In genomic region chr12:114913871-114914801, GRCh38 we compare ENCODE assay signal across 13 cellular contexts.
A peak's percentile ranks its signal among the peaks of the same experiment; 100 is the strongest.
DNase-seq lines count a peak whose midpoint lies in the region; ATAC-seq, FAIRE-seq and TF ChIP-seq lines count a peak whose summit lies in the region.
"Had no signal": no experiment of that assay in that cellular context is flagged by ENCODE, and none has a peak within 500 bp of the region (broad histone marks: within the 10 kb centered on the region; RNA-seq: fewer than 3 reads in every experiment).

No MANE protein-coding gene starts in this region.

- H3K4me3 ChIP-seq in prostate gland = no peak overlapping the region
- H3K4me3 ChIP-seq: suprapubic skin had no signal

- no peak overlapping the region for H3K27ac Mint-ChIP-seq in activated naive CD4-positive, alpha-beta T cell treated with anti-CD3 and anti-CD28 coated beads, Interleukin-2, amount 10 ng/mL, durations not matched to agents 7 days and 5 days
- H3K27ac Mint-ChIP-seq: activated CD8-positive, alpha-beta memory T cell treated with anti-CD3 and anti-CD28 coated beads, Interleukin-2, amount 10 ng/mL, durations not matched to agents 7 days and 5 days had no signal

- H3K27me3 Mint-ChIP-seq in activated naive CD4-positive, alpha-beta T cell treated with anti-CD3 and anti-CD28 coated beads, Interleukin-2, amount 10 ng/mL, durations not matched to agents 7 days and 5 days = no peaks in the 10 kb centered on the region
- H3K27me3 Mint-ChIP-seq: activated CD8-positive, alpha-beta memory T cell treated with anti-CD3 and anti-CD28 coated beads, Interleukin-2, amount 10 ng/mL, durations not matched to agents 7 days and 5 days had no signal

- peaks cover 4% of the 10 kb centered on the region for H3K4me1 ChIP-seq in prostate gland (replicated peaks)

- peaks cover 9% of the 10 kb centered on the region for H3K9me3 Mint-ChIP-seq in activated naive CD4-positive, alpha-beta T cell treated with anti-CD3 and anti-CD28 coated beads, Interleukin-2, amount 10 ng/mL, durations not matched to agents 7 days and 5 days

- peak; percentile 15 for FAIRE-seq in endometrium (lab: Jason Lieb, UNC)

- WGBS in prostate gland = 14% methylated on average over 10 of the region's 10 CpGs

- H3K4me3 Mint-ChIP-seq in activated naive CD4-positive, alpha-beta T cell treated with anti-CD3 and anti-CD28 coated beads, Interleukin-2, amount 10 ng/mL, durations not matched to agents 7 days and 5 days = no peak overlapping the region
- H3K4me3 Mint-ChIP-seq: activated CD8-positive, alpha-beta memory T cell treated with anti-CD3 and anti-CD28 coated beads, Interleukin-2, amount 10 ng/mL, durations not matched to agents 7 days and 5 days had no signal

- no peak for ATAC-seq in HG03280 (IDR thresholded peaks at IDR 0.05; ENCODE audit: unreplicated experiment)
- ATAC-seq: activated CD8-positive, alpha-beta memory T cell treated with anti-CD3 and anti-CD28 coated beads, Interleukin-2, amount 10 ng/mL, durations not matched to agents 7 days and 5 days had no signal

- H3K4me1 Mint-ChIP-seq in activated naive CD4-positive, alpha-beta T cell treated with anti-CD3 and anti-CD28 coated beads, Interleukin-2, amount 10 ng/mL, durations not matched to agents 7 days and 5 days = no peaks in the 10 kb centered on the region
- H3K4me1 Mint-ChIP-seq: activated CD8-positive, alpha-beta memory T cell treated with anti-CD3 and anti-CD28 coated beads, Interleukin-2, amount 10 ng/mL, durations not matched to agents 7 days and 5 days had no signal

- no peaks in the 10 kb centered on the region for H3K27me3 ChIP-seq in prostate gland (replicated peaks; ENCODE audit: insufficient read depth)
- H3K27me3 ChIP-seq: suprapubic skin had no signal

- no peaks in the 10 kb centered on the region for H3K9me3 ChIP-seq in prostate gland
- H3K9me3 ChIP-seq: Caco-2, suprapubic skin had no signal

- TF ChIP-seq CTCF in prostate gland (IDR thresholded peaks at IDR 0.05) = no peak

- no peaks in the 10 kb centered on the region for H3K36me3 Mint-ChIP-seq in activated naive CD4-positive, alpha-beta T cell treated with anti-CD3 and anti-CD28 coated beads, Interleukin-2, amount 10 ng/mL, durations not matched to agents 7 days and 5 days
- H3K36me3 Mint-ChIP-seq: activated CD8-positive, alpha-beta memory T cell treated with anti-CD3 and anti-CD28 coated beads, Interleukin-2, amount 10 ng/mL, durations not matched to agents 7 days and 5 days had no signal

- no peaks in the 10 kb centered on the region for H3K36me3 ChIP-seq in prostate gland
- H3K36me3 ChIP-seq: suprapubic skin had no signal

- CTCF ChIA-PET in activated naive CD4-positive, alpha-beta T cell treated with anti-CD3 and anti-CD28 coated beads, Interleukin-2, amount 10 ng/mL, durations not matched to agents 7 days and 5 days (lab: Charles Lee) = no interaction called here

- H3K27ac ChIP-seq in prostate gland = peak overlapping the region; percentile 56 to 75
- H3K27ac ChIP-seq: suprapubic skin had no signal

- no peak for TF ChIP-seq POLR2A in prostate gland (IDR thresholded peaks at IDR 0.05)

- intact Hi-C loops in prostate gland (cut with DNase I) = loop anchor here (10.0 kb wide), 1 partner anchor 251 kb away; no protein-coding TSS in a partner anchor

- peak; percentile 79 for DNase-seq in EH (ENCODE audit: low read depth)
- DNase-seq in NCI-H2196 treated with DMSO at 0.1 percent for 48 hours (lab: John Stamatoyannopoulos, UW; ENCODE audit: unreplicated experiment) = peak; percentile 58
- DNase-seq in prostate gland (ENCODE audit: low spot score) = peak; percentile 81
- DNase-seq in activated naive CD4-positive, alpha-beta T cell treated with anti-CD3 and anti-CD28 coated beads, Interleukin-2, amount 10 ng/mL, durations not matched to agents 7 days and 5 days = no peak
- DNase-seq in CD1c-positive myeloid dendritic cell (ENCODE audit: extremely low spot score) = no peak
- DNase-seq in NCI-H510A (lab: John Stamatoyannopoulos, UW) = no peak
- DNase-seq: activated CD8-positive, alpha-beta memory T cell treated with anti-CD3 and anti-CD28 coated beads, Interleukin-2, amount 10 ng/mL, durations not matched to agents 7 days and 5 days; amniotic stem cell; Caco-2; T1000 had no signal

Comparison
In these comparisons a context has a peak if more than half of its experiments do, and no peak if none do; other contexts are left out.
1. DNase-seq: peak in EH (single experiment), NCI-H2196 treated with DMSO at 0.1 percent for 48 hours (single experiment) and prostate gland (single experiment); none in activated naive CD4-positive, alpha-beta T cell treated with anti-CD3 and anti-CD28 coated beads, Interleukin-2, amount 10 ng/mL, durations not matched to agents 7 days and 5 days (single experiment), CD1c-positive myeloid dendritic cell (single experiment) and NCI-H510A (single experiment).